In genomic region chr2:205687018-205687956, GRCh38 we compare ENCODE assay signal across 10 cellular contexts. TPM values are rescaled to one million over a fixed set of nuclear protein-coding genes. Genes with fewer than 3 reads are reported as not detected.
DNase-seq lines count a peak whose midpoint lies in the region; TF ChIP-seq lines count a peak whose summit lies in the region.
"Had no signal": no experiment of that assay in that cellular context is flagged by ENCODE, and none has a peak within 500 bp of the region (broad histone marks: within the 10 kb centered on the region; RNA-seq: fewer than 3 reads in every experiment).

No MANE protein-coding gene starts in this region.

- peak overlapping the region; percentile 16 for H3K9ac ChIP-seq in muscle layer of colon (ENCODE audit: low read length)

- DNase-seq in A673 (ENCODE audit: low spot score) (no peak), HFF-Myc (ENCODE audit: extremely low read depth, low read depth) (no peak), dorsolateral prefrontal cortex (no peak), T-helper 9 cell (no peak), SHP77 (lab: John Stamatoyannopoulos, UW) (no peak)
- no peak for DNase-seq in stimulated activated CD4-positive, alpha-beta T cell treated with anti-CD3 and anti-CD28 coated beads, Interleukin-4, amount 100 ng/mL, for 1 hour
- no peak for DNase-seq in activated CD4-positive, alpha-beta T cell treated with anti-CD3 and anti-CD28 coated beads for 4 hours
- DNase-seq: anterior cingulate cortex, NCI-H2081 treated with DMSO at 0.1 percent for 48 hours had no signal

- H3K4me1 ChIP-seq in A673 (ENCODE audit: insufficient read depth, low read length, poor library complexity, severe bottlenecking) (peaks cover 11% of the 10 kb centered on the region), muscle layer of colon (ENCODE audit: insufficient read depth, low read length) (peaks cover 49% of the 10 kb centered on the region)

- H3K27me3 ChIP-seq in A673 (replicated peaks; ENCODE audit: insufficient read depth, low read depth, low read length, poor library complexity): peaks cover 64% of the 10 kb centered on the region
- H3K27me3 ChIP-seq in dorsolateral prefrontal cortex: peaks cover 0 to 28% (median 6%) of the 10 kb centered on the region in 45 donors
- H3K27me3 ChIP-seq in muscle layer of colon (ENCODE audit: control insufficient read depth in 1 of 2, insufficient read depth in 2 of 2, low read length in 2 of 2): no peaks in the 10 kb centered on the region

- H3K4me3 ChIP-seq in A673 (ENCODE audit: low read depth, low read length, poor library complexity, severe bottlenecking) (peak overlapping the region; percentile 40), HFF-Myc (replicated peaks; ENCODE audit: low read depth, low read length) (peak overlapping the region; percentile 74), dorsolateral prefrontal cortex (peak overlapping the region in 40 of 59 donors; percentile 51 to 81 (median 66)), muscle layer of colon (ENCODE audit: low read depth in 1 of 2, low read length in 2 of 2) (peak overlapping the region; percentile 78 to 84)

- no peak for TF ChIP-seq CTCF in A673 (conservative IDR thresholded peaks at IDR 0.05; ENCODE audit: low read depth, low read length)
- no peak for TF ChIP-seq CTCF in HFF-Myc (IDR thresholded peaks at IDR 0.05; ENCODE audit: low read depth, low read length, missing control alignments)
- no peak for TF ChIP-seq CTCF in dorsolateral prefrontal cortex (IDR thresholded peaks at IDR 0.05 in 54 of 56, conservative IDR thresholded peaks at IDR 0.05 in 2 of 56; ENCODE audit: low read depth in 1 of 56, partially characterized antibody in 56 of 56)

- POLR2A ChIA-PET in A673 (lab: Charles Lee; ENCODE audit: low non-redundant PET): interaction anchor here (0.6 kb wide), 1 partner anchor 162 kb away, joined by 3 read pairs; no protein-coding TSS in a partner anchor

- CTCF ChIA-PET in A673 (lab: Charles Lee): no interaction called here

- intact Hi-C loops in A673 (cut with micrococcal nuclease; ENCODE audit: unreplicated experiment) (loop anchor here (2.0 to 10.0 kb wide), 2 partner anchors 82 to 1662 kb away; no protein-coding TSS in a partner anchor), dorsolateral prefrontal cortex (cut with DNase I) (loop anchor here (10.0 kb wide), 2 partner anchors 78 to 238 kb away; no protein-coding TSS in a partner anchor)

- H3K9me3 ChIP-seq in A673 (ENCODE audit: low read depth, low read length, poor library complexity, severe bottlenecking) (no peaks in the 10 kb centered on the region), muscle layer of colon (ENCODE audit: low read length) (no peaks in the 10 kb centered on the region)

- H3K27ac ChIP-seq in A673 (ENCODE audit: low read depth, low read length, poor library complexity, severe bottlenecking) (no peak overlapping the region), dorsolateral prefrontal cortex (peak overlapping the region in 5 of 59 donors; percentile 8 to 88 (median 19)), muscle layer of colon (ENCODE audit: low read depth, low read length) (peak overlapping the region; percentile 94)

- H3K36me3 ChIP-seq in A673 (ENCODE audit: insufficient read depth, low read length, poor library complexity, severe bottlenecking) (no peaks in the 10 kb centered on the region), muscle layer of colon (ENCODE audit: insufficient read depth, low read length) (peaks cover 6% of the 10 kb centered on the region)

- no TSS peak for BruUV-seq in A673 (replicated peaks; lab: Mats Ljungman, UMichigan)

RNA-seq across cellular contexts. Expression of gene NRP2, which starts 5.0 kb away (rescaled TPM):
- total RNA-seq in A673 (2021): 4.0 and 7.7 TPM in 2 replicates
- total RNA-seq in dorsolateral prefrontal cortex: 10 to 100 TPM; 13.0 to 43.9 (median 24.5) TPM
